In the genomic region with DNA sequence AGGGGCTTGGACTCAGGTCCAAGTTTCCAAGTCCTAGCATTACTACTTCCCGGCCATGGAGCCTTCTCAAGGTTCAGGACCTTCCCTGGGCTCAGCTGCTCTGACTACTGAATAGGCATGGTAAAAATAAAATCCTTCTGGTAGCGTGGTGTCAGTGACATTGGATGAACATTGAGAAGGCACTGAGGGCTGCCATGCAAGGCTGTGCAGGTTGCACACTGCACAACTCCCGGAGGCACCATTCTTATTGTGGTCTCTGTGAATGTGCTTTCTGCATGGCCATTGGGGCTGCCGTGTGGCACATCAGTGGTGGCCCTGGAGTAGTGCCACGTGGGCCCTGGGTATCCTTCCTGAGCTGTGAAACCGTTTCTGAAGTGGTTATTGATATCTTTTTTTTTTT, we compare ENCODE assay signal across 1 cellular context.
TF ChIP-seq lines count a peak whose summit lies in the region.

No MANE protein-coding gene starts in this region.

TF ChIP-seq in H1, 55 proteins besides CTCF, POLR2A, EP300 and RAD21:
- TF ChIP-seq YY1 (IDR thresholded peaks at IDR 0.05; ENCODE audit: low read depth, low read length) (no peak), MAFK (IDR thresholded peaks at IDR 0.05; ENCODE audit: low read depth, low read length) (no peak), SIN3A (conservative IDR thresholded peaks at IDR 0.05 in 1 of 2, IDR thresholded peaks at IDR 0.05 in 1 of 2; ENCODE audit: low read depth in 1 of 2, low read length in 2 of 2) (no peak)
TF ChIP-seq in H1: peak in this region for 0.
